ENCODE assay signal across 7 cellular contexts in genomic region chr20:20364016-20364746, GRCh38. TPM values are rescaled to one million over a fixed set of nuclear protein-coding genes. Genes with fewer than 3 reads are reported as not detected.
DNase-seq lines count a peak whose midpoint lies in the region; TF ChIP-seq lines count a peak whose summit lies in the region.

No MANE protein-coding gene starts in this region.

- TF ChIP-seq CTCF in mammary epithelial cell (conservative IDR thresholded peaks at IDR 0.05 in 1 of 2, IDR thresholded peaks at IDR 0.05 in 1 of 2; ENCODE audit: extremely low read depth in 1 of 2, insufficient read depth in 1 of 2, low read depth in 1 of 2, low read length in 2 of 2): no peak
- no peak for TF ChIP-seq CTCF in osteocyte (IDR thresholded peaks at IDR 0.05)

- H3K36me3 ChIP-seq in HAP-1 (replicated peaks) (no peaks in the 10 kb centered on the region), mammary epithelial cell (ENCODE audit: insufficient read depth, low read length) (no peaks in the 10 kb centered on the region)

- H2AFZ ChIP-seq in mammary epithelial cell (ENCODE audit: low read depth, low read length): no peak overlapping the region

- H3K4me1 ChIP-seq in HAP-1 (peaks cover 2% of the 10 kb centered on the region; the same call in 1 of the 2 replicates), mammary epithelial cell (ENCODE audit: insufficient read depth, low read length) (peaks cover 11% of the 10 kb centered on the region)

- no peak overlapping the region for H3K9ac ChIP-seq in mammary epithelial cell (ENCODE audit: insufficient read depth, low read length)

- H3K9me3 ChIP-seq in HAP-1: no peaks in the 10 kb centered on the region
- H3K9me3 ChIP-seq in mammary epithelial cell (replicated peaks; ENCODE audit: insufficient read depth, low read length): no peaks in the 10 kb centered on the region

- H3K4me3 Mint-ChIP-seq in osteocyte (ENCODE audit: unreplicated experiment): no peak overlapping the region

- H3K4me3 ChIP-seq in HAP-1: no peak overlapping the region
- no peak overlapping the region for H3K4me3 ChIP-seq in mammary epithelial cell (replicated peaks in 1 of 3; ENCODE audit: insufficient read depth in 1 of 3, low read depth in 2 of 3, low read length in 3 of 3)

- H3K27me3 ChIP-seq in HAP-1 (ENCODE audit: low read depth): peaks cover 39% of the 10 kb centered on the region
- H3K27me3 ChIP-seq in mammary epithelial cell (ENCODE audit: insufficient read depth, low read length): peaks cover 60% of the 10 kb centered on the region

- DNase-seq in HAP-1 (ENCODE audit: low spot score in 2 of 2) (peak; percentile 51 to 73), NCI-H2081 (lab: John Stamatoyannopoulos, UW) (peak; percentile 88 to 95), mammary epithelial cell (no peak), osteocyte (ENCODE audit: extremely low spot score, unreplicated experiment) (peak; percentile 84), occipital lobe (lab: John Stamatoyannopoulos, UW) (no peak), AML-193 (lab: John Stamatoyannopoulos, UW) (no peak), activated gamma-delta T cell (lab: John Stamatoyannopoulos, UW) (no peak)

- H3K27ac Mint-ChIP-seq in osteocyte (ENCODE audit: unreplicated experiment): no peak overlapping the region

- 1% methylated on average over 30 of the region's 68 CpGs for WGBS in mammary epithelial cell (ENCODE audit: low coverage, missing lambda C conversion rate)

- no peak overlapping the region for H3K27ac ChIP-seq in mammary epithelial cell (ENCODE audit: insufficient read depth, low read depth, low read length)

- intact Hi-C loops in mammary epithelial cell (cut with micrococcal nuclease): loop anchor here (5.0 to 10.0 kb wide), 2 partner anchors 43 to 101 kb away; no protein-coding TSS in a partner anchor

- no peaks in the 10 kb centered on the region for H4K20me1 ChIP-seq in mammary epithelial cell (ENCODE audit: insufficient read depth, low read length)

- H3K36me3 Mint-ChIP-seq in osteocyte (ENCODE audit: unreplicated experiment): no peaks in the 10 kb centered on the region

- CTCF ChIA-PET in mammary epithelial cell (lab: Charles Lee; ENCODE audit: low non-redundant PET): no interaction called here

- in situ Hi-C loops in HAP-1 (cut with MboI; ENCODE audit: low sequenced_read_pairs) (loop anchor here (25.0 kb wide), 1 partner anchor 198 kb away; no protein-coding TSS in a partner anchor), mammary epithelial cell (cut with MboI; ENCODE audit: low sequenced_read_pairs in 2 of 2) (loop anchor here in 1 of 2 donors (25.0 kb wide), 2 partner anchors 198 to 277 kb away; no protein-coding TSS in a partner anchor)

- dilution Hi-C loops in mammary epithelial cell (cut with HindIII; ENCODE audit: low sequenced_read_pairs): loop anchor here (25.0 kb wide), 1 partner anchor 198 kb away; no protein-coding TSS in a partner anchor

- H3K4me2 ChIP-seq in mammary epithelial cell (ENCODE audit: insufficient read depth, low read depth, low read length): peak overlapping the region; percentile 24

- peaks cover 74% of the 10 kb centered on the region for H3K27me3 Mint-ChIP-seq in osteocyte (ENCODE audit: unreplicated experiment)

- no TSS peak for BruUV-seq in mammary epithelial cell (replicated peaks; lab: Mats Ljungman, UMichigan)

- H3K79me2 ChIP-seq in mammary epithelial cell (ENCODE audit: insufficient read depth, low read length): no peaks in the 10 kb centered on the region

- peaks cover 11% of the 10 kb centered on the region for H3K4me1 Mint-ChIP-seq in osteocyte (ENCODE audit: unreplicated experiment)

- H3K9me3 Mint-ChIP-seq in osteocyte (ENCODE audit: unreplicated experiment): no peaks in the 10 kb centered on the region

RNA-seq across cellular contexts. Expression of gene INSM1, which starts 3.7 kb away (rescaled TPM):
- total RNA-seq in mammary epithelial cell (not detected), osteocyte (not detected in 2 replicates), occipital lobe (15.9 TPM)
- polyA plus RNA-seq in mammary epithelial cell: not detected
- not detected for polyA minus RNA-seq in mammary epithelial cell

Comparison
In these comparisons a context has a peak if more than half of its experiments do, and no peak if none do; other contexts are left out.
1. DNase-seq: peak in HAP-1 (2 of 2), NCI-H2081 (2 of 2) and osteocyte (single experiment); none in mammary epithelial cell (single experiment), occipital lobe (single experiment), AML-193 (0 of 2) and activated gamma-delta T cell (single experiment).
2. RNA of gene INSM1, which starts 3.7 kb away (total RNA-seq): 15.9 TPM in occipital lobe (single experiment); not detected in mammary epithelial cell and not detected in osteocyte; every median in the first group is over 10 times any median in the second.